In genomic region chr2:37653805-37654378, GRCh38 we compare ENCODE assay signal across 8 cellular contexts. TPM values are rescaled to one million over a fixed set of nuclear protein-coding genes. Genes with fewer than 3 reads are reported as not detected.
DNase-seq lines count a peak whose midpoint lies in the region; ATAC-seq and TF ChIP-seq lines count a peak whose summit lies in the region.

No MANE protein-coding gene starts in this region.

- DNase-seq in glutamatergic neuron = no peak
- no peak for DNase-seq in COLO829 (ENCODE audit: low spot score)
- no peak for DNase-seq in NCI-H146 treated with DMSO at 0.1 percent for 48 hours (lab: John Stamatoyannopoulos, UW; ENCODE audit: unreplicated experiment)

- H3K27me3 Mint-ChIP-seq in glutamatergic neuron (ENCODE audit: unreplicated experiment) = no peaks in the 10 kb centered on the region

- H3K27me3 ChIP-seq in BLaER1 (no peaks in the 10 kb centered on the region), skeletal muscle satellite cell (ENCODE audit: control insufficient read depth, insufficient read depth, low read length) (no peaks in the 10 kb centered on the region)

- peak; percentile 37 for ATAC-seq in GM18873 (IDR thresholded peaks at IDR 0.05; ENCODE audit: low FRiP score, unreplicated experiment)
- ATAC-seq in HG03159 (IDR thresholded peaks at IDR 0.05; ENCODE audit: unreplicated experiment) = peak; percentile 47
- ATAC-seq in SK-N-SH treated with all-trans-retinoic acid at 6 μM for 48 hours = peak; percentile 22

- peak overlapping the region; percentile 33; the same call in 1 of the 2 replicates for H3K27ac ChIP-seq in BLaER1

- H3K36me3 ChIP-seq in BLaER1 = no peaks in the 10 kb centered on the region; the same call in 1 of the 2 replicates
- H3K36me3 ChIP-seq in skeletal muscle satellite cell (ENCODE audit: insufficient read depth, low read length) = peaks cover 86% of the 10 kb centered on the region

- H3K4me2 ChIP-seq in BLaER1 (peak overlapping the region; percentile 86), skeletal muscle satellite cell (ENCODE audit: low read length) (peak overlapping the region; percentile 67)

- TF ChIP-seq CTCF in glutamatergic neuron (IDR thresholded peaks at IDR 0.05; ENCODE audit: partially characterized antibody, unreplicated experiment) = no peak

- peak overlapping the region; percentile 27; the same call in 1 of the 2 replicates for H3K9ac ChIP-seq in BLaER1
- peak overlapping the region; percentile 32 for H3K9ac ChIP-seq in skeletal muscle satellite cell (ENCODE audit: low read depth, low read length)

- H3K9me3 Mint-ChIP-seq in glutamatergic neuron (ENCODE audit: unreplicated experiment) = peaks cover 8% of the 10 kb centered on the region

- peaks cover 51% of the 10 kb centered on the region for H3K4me1 Mint-ChIP-seq in glutamatergic neuron (ENCODE audit: low read depth, unreplicated experiment)

- peak overlapping the region; percentile 72 for H3K4me3 Mint-ChIP-seq in glutamatergic neuron (ENCODE audit: unreplicated experiment)

- H3K27ac Mint-ChIP-seq in glutamatergic neuron (ENCODE audit: unreplicated experiment) = peak overlapping the region; percentile 71

- peak overlapping the region; percentile 8; the same call in 1 of the 2 replicates for H3K4me3 ChIP-seq in BLaER1
- peak overlapping the region; percentile 31 for H3K4me3 ChIP-seq in skeletal muscle satellite cell (ENCODE audit: low read length)

- H3K9me3 ChIP-seq in BLaER1 (no peaks in the 10 kb centered on the region), skeletal muscle satellite cell (replicated peaks; ENCODE audit: low read length) (no peaks in the 10 kb centered on the region)

- H3K4me1 ChIP-seq in BLaER1 = peaks cover 73% of the 10 kb centered on the region
- H3K4me1 ChIP-seq in skeletal muscle satellite cell (ENCODE audit: control insufficient read depth, insufficient read depth, low read length) = peaks cover 96% of the 10 kb centered on the region

- H3K36me3 Mint-ChIP-seq in glutamatergic neuron (ENCODE audit: unreplicated experiment) = no peaks in the 10 kb centered on the region

- H4K20me1 ChIP-seq in BLaER1 = peaks cover 13% of the 10 kb centered on the region; the same call in 1 of the 2 replicates

TF ChIP-seq in SK-N-SH treated with all-trans-retinoic acid at 6 μM for 48 hours, 23 proteins besides CTCF, POLR2A, EP300 and RAD21:
- TF ChIP-seq CSDC2 (CRISPR knock-in tag; IDR thresholded peaks at IDR 0.05) = peak; percentile 85; the same call in 1 of the 2 replicates
- 0 out of 2 replicates have a peak, but pooled peaks have one; percentile 57 for TF ChIP-seq ZFP3 (CRISPR knock-in tag; IDR thresholded peaks at IDR 0.05)
- TF ChIP-seq ESRRG (CRISPR knock-in tag; IDR thresholded peaks at IDR 0.05) = no peak

RNA-seq across cellular contexts. Expression of gene CDC42EP3, which starts 17.6 kb away (rescaled TPM):
- 32.9 TPM for total RNA-seq in glutamatergic neuron (ENCODE audit: unreplicated experiment)
- 4.6 and 14.9 TPM in 2 replicates for total RNA-seq in skeletal muscle satellite cell (2012; rRNA removed)
